In the genomic region with DNA sequence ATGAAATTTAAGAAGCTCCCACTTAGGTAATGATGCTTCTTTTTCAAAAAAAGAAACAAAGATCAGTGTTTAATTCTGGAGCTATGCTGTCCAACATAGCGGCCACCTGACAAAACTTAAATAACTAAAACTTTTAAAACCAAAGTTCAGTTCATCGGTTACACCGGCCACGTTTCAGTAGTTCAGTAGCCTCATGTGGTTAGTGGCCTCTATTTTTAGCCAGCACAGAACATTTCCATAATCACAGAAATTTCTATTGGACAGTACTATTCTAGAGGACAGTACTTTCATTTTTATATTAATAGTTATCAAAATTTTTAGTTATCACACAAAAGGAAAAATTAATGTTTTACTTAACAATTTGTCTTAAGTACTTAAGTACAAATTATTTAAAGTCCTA, we compare ENCODE assay signal across 18 cellular contexts.
DNase-seq lines count a peak whose midpoint lies in the region; ATAC-seq, FAIRE-seq and TF ChIP-seq lines count a peak whose summit lies in the region.
"Had no signal": no experiment of that assay in that cellular context is flagged by ENCODE, and none has a peak within 500 bp of the region (broad histone marks: within the 10 kb centered on the region; RNA-seq: fewer than 3 reads in every experiment).

No MANE protein-coding gene starts in this region.

- peak; percentile 33 for FAIRE-seq in TTC549 (lab: Jason Lieb, UNC)

- POLR2A ChIA-PET in SK-N-SH (lab: Yijun Ruan, JAX), result no interaction called here

- no peak overlapping the region for H3K9ac ChIP-seq in SK-N-SH

- CTCF ChIA-PET in SK-N-SH (lab: Yijun Ruan, JAX), result interaction anchor here (0.6 kb wide), 1 partner anchor 1545 kb away, joined by 3 read pairs; no protein-coding TSS in a partner anchor

- no peaks in the 10 kb centered on the region for H3K9me2 ChIP-seq in SK-N-SH

- no peaks in the 10 kb centered on the region for H3K4me1 ChIP-seq in SK-N-SH (ENCODE audit: control insufficient read depth in 1 of 2, insufficient read depth in 2 of 2, low read depth in 1 of 2, low read length in 1 of 2)
- H3K4me1 ChIP-seq in tibial nerve, result no peaks in the 10 kb centered on the region
- H3K4me1 ChIP-seq: stomach, vagina had no signal

- no peak for TF ChIP-seq EP300 in SK-N-SH (IDR thresholded peaks at IDR 0.05; ENCODE audit: borderline replicate concordance in 1 of 2, low read depth in 1 of 2, low read length in 1 of 2)
- no peak for TF ChIP-seq EP300 in tibial nerve (IDR thresholded peaks at IDR 0.05)

- H3K4me2 ChIP-seq in SK-N-SH, result no peak overlapping the region

- no peak overlapping the region for H2AFZ ChIP-seq in SK-N-SH (ENCODE audit: low read depth)

- H3K27me3 ChIP-seq in SK-N-SH (ENCODE audit: insufficient read depth) (no peaks in the 10 kb centered on the region), tibial nerve (no peaks in the 10 kb centered on the region)
- H3K27me3 ChIP-seq: stomach, vagina had no signal

- H3F3A ChIP-seq in SK-N-SH (replicated peaks; ENCODE audit: insufficient read depth), result no peaks in the 10 kb centered on the region

- no peaks in the 10 kb centered on the region for H4K20me1 ChIP-seq in SK-N-SH (ENCODE audit: insufficient read depth)

- no peaks in the 10 kb centered on the region for H3K79me2 ChIP-seq in SK-N-SH (ENCODE audit: insufficient read depth)

- H3K9me3 ChIP-seq in SK-N-SH (no peaks in the 10 kb centered on the region), tibial nerve (no peaks in the 10 kb centered on the region)
- H3K9me3 ChIP-seq: stomach, vagina had no signal

- no peak for TF ChIP-seq RAD21 in SK-N-SH (IDR thresholded peaks at IDR 0.05; ENCODE audit: low read length)

- TF ChIP-seq POLR2A in GM18505 (IDR thresholded peaks at IDR 0.05; ENCODE audit: borderline replicate concordance, extremely low read depth, insufficient read depth, insufficient read length) (no peak), tibial nerve (IDR thresholded peaks at IDR 0.05) (no peak)

- TF ChIP-seq CTCF in SK-N-SH (IDR thresholded peaks at IDR 0.05) (no peak), tibial nerve (IDR thresholded peaks at IDR 0.05) (no peak)

- DNase-seq in effector CD4-positive, alpha-beta T cell, result no peak
- DNase-seq in NK-92 treated with Interleukin-12 subunit alpha and Interleukin-12 subunit beta, amount 100 ng/mL, for 24 hours (lab: John Stamatoyannopoulos, UW), result no peak
- no peak for DNase-seq in SK-N-SH
- DNase-seq in tibial nerve (ENCODE audit: low spot score in 2 of 2), result no peak
- DNase-seq: cerebellar nuclear complex, foreskin melanocyte, IMR-90, NCI-H2081, NCI-H526, nephron progenitor cell, stomach had no signal

- peak; percentile 73 for ATAC-seq in GM18505 (IDR thresholded peaks at IDR 0.05; ENCODE audit: unreplicated experiment)
- ATAC-seq in GM21381 (IDR thresholded peaks at IDR 0.05; ENCODE audit: unreplicated experiment), result peak; percentile 69
- peak; percentile 68 for ATAC-seq in HG03103 (IDR thresholded peaks at IDR 0.05; ENCODE audit: low read depth, unreplicated experiment)
- ATAC-seq: activated T-helper 17 cell treated with anti-CD3 and anti-CD28 coated beads, Interleukin-2, amount 50 U/mL, for 72 hours; Panc1 had no signal

- H3K27ac ChIP-seq in SK-N-SH (ENCODE audit: low read depth in 2 of 2, low read length in 1 of 2) (no peak overlapping the region), tibial nerve (no peak overlapping the region)
- H3K27ac ChIP-seq: stomach, vagina had no signal

- H3K4me3 ChIP-seq in SK-N-SH (ENCODE audit: low read depth in 2 of 2, low read length in 1 of 2) (no peak overlapping the region), tibial nerve (no peak overlapping the region)
- H3K4me3 ChIP-seq: stomach, vagina had no signal

- peaks cover 26 to 40% of the 10 kb centered on the region in 2 experiments for H3K36me3 ChIP-seq in SK-N-SH (replicated peaks in 1 of 2; ENCODE audit: control insufficient read depth in 1 of 2, insufficient read depth in 2 of 2, low read length in 1 of 2)
- peaks cover 0 to 59% (median 0%) of the 10 kb centered on the region in 3 donors for H3K36me3 ChIP-seq in tibial nerve

- WGBS in SK-N-SH (ENCODE audit: low lambda C conversion rate), result 96% methylated on average over 4 of the region's 4 CpGs
- WGBS in tibial nerve, 2 donors, result 83 to 88% methylated on average over 4 of the region's 4 CpGs

TF ChIP-seq in SK-N-SH, 30 proteins besides CTCF, POLR2A, EP300 and RAD21:
- TF ChIP-seq JUND (IDR thresholded peaks at IDR 0.05) (no peak), CHD2 (IDR thresholded peaks at IDR 0.05; ENCODE audit: low read length, partially characterized antibody) (no peak), RCOR1 (IDR thresholded peaks at IDR 0.05; ENCODE audit: low read length) (no peak), YY1 (IDR thresholded peaks at IDR 0.05; ENCODE audit: low read depth) (no peak), NFIC (IDR thresholded peaks at IDR 0.05; ENCODE audit: borderline replicate concordance) (no peak), MXI1 (IDR thresholded peaks at IDR 0.05; ENCODE audit: low read depth, low read length) (no peak), FOSL2 (IDR thresholded peaks at IDR 0.05; ENCODE audit: borderline replicate concordance, low read depth) (no peak), ELF1 (IDR thresholded peaks at IDR 0.05) (no peak), RXRA (IDR thresholded peaks at IDR 0.05; ENCODE audit: borderline replicate concordance, low read depth) (no peak), TCF12 (IDR thresholded peaks at IDR 0.05) (no peak), GATA2 (CRISPR knock-in tag; IDR thresholded peaks at IDR 0.05) (no peak), SIN3A (IDR thresholded peaks at IDR 0.05; ENCODE audit: borderline replicate concordance, low read depth, low read length) (no peak), FOXM1 (IDR thresholded peaks at IDR 0.05; ENCODE audit: low read depth) (no peak), MEF2A (IDR thresholded peaks at IDR 0.05; ENCODE audit: borderline replicate concordance, low read depth) (no peak), SMC3 (IDR thresholded peaks at IDR 0.05; ENCODE audit: low read depth, low read length) (no peak)
- TF ChIP-seq, protein P1, sequence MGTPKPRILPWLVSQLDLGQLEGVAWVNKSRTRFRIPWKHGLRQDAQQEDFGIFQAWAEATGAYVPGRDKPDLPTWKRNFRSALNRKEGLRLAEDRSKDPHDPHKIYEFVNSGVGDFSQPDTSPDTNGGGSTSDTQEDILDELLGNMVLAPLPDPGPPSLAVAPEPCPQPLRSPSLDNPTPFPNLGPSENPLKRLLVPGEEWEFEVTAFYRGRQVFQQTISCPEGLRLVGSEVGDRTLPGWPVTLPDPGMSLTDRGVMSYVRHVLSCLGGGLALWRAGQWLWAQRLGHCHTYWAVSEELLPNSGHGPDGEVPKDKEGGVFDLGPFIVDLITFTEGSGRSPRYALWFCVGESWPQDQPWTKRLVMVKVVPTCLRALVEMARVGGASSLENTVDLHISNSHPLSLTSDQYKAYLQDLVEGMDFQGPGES (IDR thresholded peaks at IDR 0.05; ENCODE audit: low read depth, low read length), result no peak
- TF ChIP-seq, protein P2, sequence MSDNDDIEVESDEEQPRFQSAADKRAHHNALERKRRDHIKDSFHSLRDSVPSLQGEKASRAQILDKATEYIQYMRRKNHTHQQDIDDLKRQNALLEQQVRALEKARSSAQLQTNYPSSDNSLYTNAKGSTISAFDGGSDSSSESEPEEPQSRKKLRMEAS (IDR thresholded peaks at IDR 0.05; ENCODE audit: low read depth), result no peak
- TF ChIP-seq, protein P3, sequence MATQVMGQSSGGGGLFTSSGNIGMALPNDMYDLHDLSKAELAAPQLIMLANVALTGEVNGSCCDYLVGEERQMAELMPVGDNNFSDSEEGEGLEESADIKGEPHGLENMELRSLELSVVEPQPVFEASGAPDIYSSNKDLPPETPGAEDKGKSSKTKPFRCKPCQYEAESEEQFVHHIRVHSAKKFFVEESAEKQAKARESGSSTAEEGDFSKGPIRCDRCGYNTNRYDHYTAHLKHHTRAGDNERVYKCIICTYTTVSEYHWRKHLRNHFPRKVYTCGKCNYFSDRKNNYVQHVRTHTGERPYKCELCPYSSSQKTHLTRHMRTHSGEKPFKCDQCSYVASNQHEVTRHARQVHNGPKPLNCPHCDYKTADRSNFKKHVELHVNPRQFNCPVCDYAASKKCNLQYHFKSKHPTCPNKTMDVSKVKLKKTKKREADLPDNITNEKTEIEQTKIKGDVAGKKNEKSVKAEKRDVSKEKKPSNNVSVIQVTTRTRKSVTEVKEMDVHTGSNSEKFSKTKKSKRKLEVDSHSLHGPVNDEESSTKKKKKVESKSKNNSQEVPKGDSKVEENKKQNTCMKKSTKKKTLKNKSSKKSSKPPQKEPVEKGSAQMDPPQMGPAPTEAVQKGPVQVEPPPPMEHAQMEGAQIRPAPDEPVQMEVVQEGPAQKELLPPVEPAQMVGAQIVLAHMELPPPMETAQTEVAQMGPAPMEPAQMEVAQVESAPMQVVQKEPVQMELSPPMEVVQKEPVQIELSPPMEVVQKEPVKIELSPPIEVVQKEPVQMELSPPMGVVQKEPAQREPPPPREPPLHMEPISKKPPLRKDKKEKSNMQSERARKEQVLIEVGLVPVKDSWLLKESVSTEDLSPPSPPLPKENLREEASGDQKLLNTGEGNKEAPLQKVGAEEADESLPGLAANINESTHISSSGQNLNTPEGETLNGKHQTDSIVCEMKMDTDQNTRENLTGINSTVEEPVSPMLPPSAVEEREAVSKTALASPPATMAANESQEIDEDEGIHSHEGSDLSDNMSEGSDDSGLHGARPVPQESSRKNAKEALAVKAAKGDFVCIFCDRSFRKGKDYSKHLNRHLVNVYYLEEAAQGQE (IDR thresholded peaks at IDR 0.05; ENCODE audit: low read depth, low read length), result no peak
- TF ChIP-seq, protein P4, sequence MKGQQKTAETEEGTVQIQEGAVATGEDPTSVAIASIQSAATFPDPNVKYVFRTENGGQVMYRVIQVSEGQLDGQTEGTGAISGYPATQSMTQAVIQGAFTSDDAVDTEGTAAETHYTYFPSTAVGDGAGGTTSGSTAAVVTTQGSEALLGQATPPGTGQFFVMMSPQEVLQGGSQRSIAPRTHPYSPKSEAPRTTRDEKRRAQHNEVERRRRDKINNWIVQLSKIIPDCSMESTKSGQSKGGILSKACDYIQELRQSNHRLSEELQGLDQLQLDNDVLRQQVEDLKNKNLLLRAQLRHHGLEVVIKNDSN (IDR thresholded peaks at IDR 0.05; ENCODE audit: borderline replicate concordance, low read depth), result no peak
- TF ChIP-seq, protein P5, sequence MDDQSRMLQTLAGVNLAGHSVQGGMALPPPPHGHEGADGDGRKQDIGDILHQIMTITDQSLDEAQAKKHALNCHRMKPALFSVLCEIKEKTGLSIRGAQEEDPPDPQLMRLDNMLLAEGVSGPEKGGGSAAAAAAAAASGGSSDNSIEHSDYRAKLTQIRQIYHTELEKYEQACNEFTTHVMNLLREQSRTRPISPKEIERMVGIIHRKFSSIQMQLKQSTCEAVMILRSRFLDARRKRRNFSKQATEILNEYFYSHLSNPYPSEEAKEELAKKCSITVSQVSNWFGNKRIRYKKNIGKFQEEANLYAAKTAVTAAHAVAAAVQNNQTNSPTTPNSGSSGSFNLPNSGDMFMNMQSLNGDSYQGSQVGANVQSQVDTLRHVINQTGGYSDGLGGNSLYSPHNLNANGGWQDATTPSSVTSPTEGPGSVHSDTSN (IDR thresholded peaks at IDR 0.05), result no peak
